Comparison of ENCODE assay signal across 8 cellular contexts in genomic region chr2:111452208-111452607, GRCh38.
DNase-seq lines count a peak whose midpoint lies in the region; ATAC-seq and TF ChIP-seq lines count a peak whose summit lies in the region.
"Not testable (repeated sequence)": the region's sequence is repeated elsewhere in the genome, so short reads cannot be mapped to it uniquely, and the experiment has no call there.

No MANE protein-coding gene starts in this region.

- H3K9me2 ChIP-seq in OCI-LY7 (ENCODE audit: insufficient read depth, low read length), result not testable (repeated sequence)

- not testable (repeated sequence) for H3K4me1 Mint-ChIP-seq in CD8-positive, alpha-beta memory T cell
- H3K4me1 Mint-ChIP-seq in H9, result peaks cover 18 to 22% of the 10 kb centered on the region in 2 experiments

- not testable (repeated sequence) for BruUV-seq in OCI-LY7 (replicated peaks; lab: Mats Ljungman, UMichigan)

- not testable (repeated sequence) for H2AFZ ChIP-seq in H9 (ENCODE audit: low read length)
- H2AFZ ChIP-seq in OCI-LY7 (ENCODE audit: low read length), result peak overlapping the region; percentile 72; the same call in 1 of the 2 replicates

- not testable (repeated sequence) for H3K79me2 ChIP-seq in H9 (ENCODE audit: insufficient read depth, low read length); OCI-LY7 (ENCODE audit: insufficient read depth, low read depth, low read length)

- not testable (repeated sequence) for H3K27me3 ChIP-seq in CD8-positive, alpha-beta memory T cell (ENCODE audit: insufficient read depth, low read length, poor library complexity, severe bottlenecking); H9 (ENCODE audit: insufficient read depth, low read length); skeletal muscle satellite cell (ENCODE audit: control insufficient read depth, insufficient read depth, low read length)

- WGBS in H9 (ENCODE audit: extremely low coverage, insufficient read length, low lambda C conversion rate), result no CpG with 5 or more reads among the region's 7 CpGs

- H3K56ac ChIP-seq in H9 (ENCODE audit: insufficient read length, low read depth, low read length), result not testable (repeated sequence)

- H2BK12ac ChIP-seq in H9 (ENCODE audit: insufficient read length, low read depth, low read length), result not testable (repeated sequence)

- not testable (repeated sequence) for H2BK5ac ChIP-seq in H9 (ENCODE audit: insufficient read length, low read length)

- not testable (repeated sequence) for H3K4me1 ChIP-seq in CD8-positive, alpha-beta memory T cell (ENCODE audit: insufficient read depth, low read length); H9 (ENCODE audit: insufficient read depth, low read length); skeletal muscle satellite cell (ENCODE audit: control insufficient read depth, insufficient read depth, low read length)
- peaks cover 25% of the 10 kb centered on the region for H3K4me1 ChIP-seq in OCI-LY7 (ENCODE audit: insufficient read depth, low read length, poor library complexity, severe bottlenecking)

- not testable (repeated sequence) for H3K36me3 Mint-ChIP-seq in CD8-positive, alpha-beta memory T cell; H9 (ENCODE audit: insufficient read depth in 1 of 3, low read depth in 3 of 3)

- intact Hi-C loops in OCI-LY7 (cut with micrococcal nuclease; ENCODE audit: unreplicated experiment), result loop anchor here (10.0 kb wide), 1 partner anchor 327 kb away; the partner anchor contains the start of gene BCL2L11

- H3K27ac Mint-ChIP-seq in CD8-positive, alpha-beta memory T cell, result peak overlapping the region in 3 of 8 donors; percentile 23 to 63 (median 42)
- H3K27ac Mint-ChIP-seq in H9, result peak overlapping the region in 2 of 3 experiments; percentile 90 to 93; a peak in 1 of 7 replicates

- not testable (repeated sequence) for H3K14ac ChIP-seq in H9 (ENCODE audit: insufficient read depth, low read length)

- peak overlapping the region in 5 of 7 donors; percentile 34 to 73 (median 61) for H3K4me3 Mint-ChIP-seq in CD8-positive, alpha-beta memory T cell
- H3K4me3 Mint-ChIP-seq in H9, result not testable (repeated sequence)

- not testable (repeated sequence) for H4K20me1 ChIP-seq in H9 (ENCODE audit: control insufficient read depth, insufficient read depth, insufficient read length); OCI-LY7 (ENCODE audit: insufficient read depth, low read length)

- H3K23me2 ChIP-seq in H9 (ENCODE audit: insufficient read length, low read depth, low read length, poor library complexity, severe bottlenecking), result not testable (repeated sequence)

- CTCF ChIA-PET in CD8-positive, alpha-beta memory T cell (lab: Charles Lee); OCI-LY7 (lab: Charles Lee; ENCODE audit: unreplicated experiment): not testable (repeated sequence)

- POLR2A ChIA-PET in CD8-positive, alpha-beta memory T cell (lab: Charles Lee); OCI-LY7 (lab: Charles Lee): not testable (repeated sequence)

- not testable (repeated sequence) for H3K27me3 Mint-ChIP-seq in CD8-positive, alpha-beta memory T cell; H9 (ENCODE audit: low read depth)

- H4K91ac ChIP-seq in H9 (ENCODE audit: insufficient read length, low read depth, low read length), result not testable (repeated sequence)

- H3K36me3 ChIP-seq in CD8-positive, alpha-beta memory T cell (ENCODE audit: insufficient read depth, low read length); OCI-LY7 (ENCODE audit: insufficient read depth, low read length); skeletal muscle satellite cell (ENCODE audit: insufficient read depth, low read length): not testable (repeated sequence)

- not testable (repeated sequence) for H3T11ph ChIP-seq in H9 (ENCODE audit: low read length)

- H3K18ac ChIP-seq in H9 (ENCODE audit: insufficient read length, low read depth, low read length), result not testable (repeated sequence)

- not testable (repeated sequence) for TF ChIP-seq CTCF in H9 (conservative IDR thresholded peaks at IDR 0.05); OCI-LY7 (conservative IDR thresholded peaks at IDR 0.05; ENCODE audit: low read length); fibroblast of the aortic adventitia (IDR thresholded peaks at IDR 0.05; ENCODE audit: insufficient read depth, low read length)

- peak; percentile 76 for ATAC-seq in GM19395 (IDR thresholded peaks at IDR 0.05; ENCODE audit: unreplicated experiment)
- ATAC-seq in HG03108 (IDR thresholded peaks at IDR 0.05; ENCODE audit: unreplicated experiment), result peak; percentile 51

- H4K8ac ChIP-seq in H9 (replicated peaks; ENCODE audit: insufficient read length, low read depth, low read length), result not testable (repeated sequence)

- H3K23ac ChIP-seq in H9 (ENCODE audit: insufficient read length, low read depth, low read length), result not testable (repeated sequence)

- H3K79me1 ChIP-seq in H9 (ENCODE audit: insufficient read depth, low read depth, low read length, poor library complexity, severe bottlenecking), result not testable (repeated sequence)

- H2BK20ac ChIP-seq in H9 (ENCODE audit: low read depth, low read length, poor library complexity, severe bottlenecking), result not testable (repeated sequence)

- H2BK15ac ChIP-seq in H9 (ENCODE audit: low read depth, low read length), result not testable (repeated sequence)

- not testable (repeated sequence) for H3K4ac ChIP-seq in H9 (ENCODE audit: low read depth, low read length)

- DNase-seq in CD8-positive, alpha-beta memory T cell; H9; OCI-LY7 (ENCODE audit: low spot score); fibroblast of the aortic adventitia (ENCODE audit: low read depth): not testable (repeated sequence)
- peak; percentile 58 to 66 for DNase-seq in activated T-cell treated with anti-CD3 and anti-CD28 coated beads, Interleukin-2, amount 50 U/mL, for 48 hours

- H4K5ac ChIP-seq in H9 (ENCODE audit: insufficient read length, low read depth, low read length), result not testable (repeated sequence)

- not testable (repeated sequence) for H3K9me3 ChIP-seq in CD8-positive, alpha-beta memory T cell (ENCODE audit: low read length); H9 (ENCODE audit: control insufficient read depth, low read depth, low read length); OCI-LY7 (ENCODE audit: low read length); skeletal muscle satellite cell (replicated peaks; ENCODE audit: low read length)

- not testable (repeated sequence) for H3K9ac ChIP-seq in H9 (ENCODE audit: extremely low read depth, insufficient read length, low read length)
- peak overlapping the region; percentile 61 for H3K9ac ChIP-seq in skeletal muscle satellite cell (ENCODE audit: low read depth, low read length)

- not testable (repeated sequence) for H3K4me2 ChIP-seq in H9 (ENCODE audit: insufficient read depth, insufficient read length, low read length)
- H3K4me2 ChIP-seq in OCI-LY7 (ENCODE audit: low read length), result peak overlapping the region; percentile 75
- peak overlapping the region; percentile 71 for H3K4me2 ChIP-seq in skeletal muscle satellite cell (ENCODE audit: low read length)

- not testable (repeated sequence) for H3K4me3 ChIP-seq in CD8-positive, alpha-beta memory T cell (ENCODE audit: low read length)
- H3K4me3 ChIP-seq in OCI-LY7 (ENCODE audit: low read depth, low read length, poor library complexity, severe bottlenecking) (peak overlapping the region; percentile 60), fibroblast of the aortic adventitia (ENCODE audit: low read depth, low read length) (peak overlapping the region; percentile 28), skeletal muscle satellite cell (ENCODE audit: low read length) (peak overlapping the region; percentile 47)

- not testable (repeated sequence) for H3K9me3 Mint-ChIP-seq in CD8-positive, alpha-beta memory T cell; H9

- H3K27ac ChIP-seq in CD8-positive, alpha-beta memory T cell (ENCODE audit: low read depth, low read length); H9 (ENCODE audit: insufficient read length, low read depth, low read length): not testable (repeated sequence)
- peak overlapping the region; percentile 85 for H3K27ac ChIP-seq in OCI-LY7 (ENCODE audit: low read depth, low read length, poor library complexity, severe bottlenecking)

- H2BK120ac ChIP-seq in H9 (ENCODE audit: low read depth, low read length, poor library complexity, severe bottlenecking), result not testable (repeated sequence)

- not testable (repeated sequence) for H2AK5ac ChIP-seq in H9 (ENCODE audit: insufficient read length, low read length)
